In the genomic region with DNA sequence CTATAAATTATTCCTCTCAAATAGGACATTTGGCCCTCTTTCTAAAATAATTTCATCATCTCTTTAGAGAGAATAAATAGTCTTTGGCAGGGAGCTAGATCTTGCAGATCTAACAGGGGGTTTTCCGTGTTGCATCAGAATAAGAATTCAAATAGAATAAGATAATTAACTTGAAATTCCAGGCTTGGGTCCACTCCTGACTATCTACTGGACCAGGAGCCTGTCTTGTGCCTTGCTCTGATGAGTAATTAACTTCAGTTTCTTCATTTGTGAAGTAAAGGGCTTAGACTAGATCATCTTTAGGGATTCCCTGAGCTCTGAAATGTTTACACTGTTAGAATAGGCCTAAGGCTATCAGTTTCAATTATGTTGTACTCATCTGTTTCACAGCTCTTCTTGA, we compare ENCODE assay signal across 1 cellular context.
TF ChIP-seq lines count a peak whose summit lies in the region.

No MANE protein-coding gene starts in this region.

TF ChIP-seq in K562, 482 proteins besides CTCF, POLR2A, EP300 and RAD21:
- no peak for TF ChIP-seq CEBPG (CRISPR knock-in tag; IDR thresholded peaks at IDR 0.05)
- TF ChIP-seq CEBPG (tag; conservative IDR thresholded peaks at IDR 0.05 in 1 of 2, IDR thresholded peaks at IDR 0.05 in 1 of 2) = 0 out of 4 replicates have a peak, but pooled peaks of 1 of the 2 experiments have one; percentile 14
- TF ChIP-seq, protein P1, sequence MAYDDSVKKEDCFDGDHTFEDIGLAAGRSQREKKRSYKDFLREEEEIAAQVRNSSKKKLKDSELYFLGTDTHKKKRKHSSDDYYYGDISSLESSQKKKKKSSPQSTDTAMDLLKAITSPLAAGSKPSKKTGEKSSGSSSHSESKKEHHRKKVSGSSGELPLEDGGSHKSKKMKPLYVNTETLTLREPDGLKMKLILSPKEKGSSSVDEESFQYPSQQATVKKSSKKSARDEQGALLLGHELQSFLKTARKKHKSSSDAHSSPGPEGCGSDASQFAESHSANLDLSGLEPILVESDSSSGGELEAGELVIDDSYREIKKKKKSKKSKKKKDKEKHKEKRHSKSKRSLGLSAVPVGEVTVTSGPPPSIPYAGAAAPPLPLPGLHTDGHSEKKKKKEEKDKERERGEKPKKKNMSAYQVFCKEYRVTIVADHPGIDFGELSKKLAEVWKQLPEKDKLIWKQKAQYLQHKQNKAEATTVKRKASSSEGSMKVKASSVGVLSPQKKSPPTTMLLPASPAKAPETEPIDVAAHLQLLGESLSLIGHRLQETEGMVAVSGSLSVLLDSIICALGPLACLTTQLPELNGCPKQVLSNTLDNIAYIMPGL (CRISPR knock-in tag; IDR thresholded peaks at IDR 0.05) = no peak
- TF ChIP-seq ATF3 (IDR thresholded peaks at IDR 0.05) = peak; percentile 29; the same call in 1 of the 2 replicates
- no peak for TF ChIP-seq ATF3 (CRISPR knock-in tag; conservative IDR thresholded peaks at IDR 0.05)
- TF ChIP-seq TSHZ1 (CRISPR knock-in tag; IDR thresholded peaks at IDR 0.05) = no peak
TF ChIP-seq in K562: peak in this region for 2.
